In the genomic region with DNA sequence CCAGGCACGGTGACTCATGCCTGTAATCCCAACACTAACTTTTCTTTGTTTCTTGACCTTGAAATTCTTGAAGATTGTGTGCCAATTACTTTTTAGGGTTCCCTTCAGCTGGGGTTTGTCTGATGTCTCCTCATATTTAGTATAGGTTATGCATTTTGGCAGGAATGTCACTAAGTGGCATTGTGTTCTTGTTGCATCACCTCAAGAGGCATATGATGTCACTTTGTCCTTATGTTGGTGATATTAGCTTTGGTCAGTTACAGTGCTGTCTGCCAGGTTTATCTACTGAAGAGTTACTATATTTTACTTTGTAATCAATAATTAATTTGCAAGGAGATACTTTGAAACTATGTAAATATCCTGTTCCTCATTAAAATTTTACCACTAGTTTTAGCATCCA, we compare ENCODE assay signal across 12 cellular contexts.
"Had no signal": no experiment of that assay in that cellular context is flagged by ENCODE, and none has a peak within 500 bp of the region (broad histone marks: within the 10 kb centered on the region; RNA-seq: fewer than 3 reads in every experiment).

No MANE protein-coding gene starts in this region.

- H3K27me3 ChIP-seq: cardiac muscle cell, gastroesophageal sphincter had no signal

- FAIRE-seq: colon had no signal

- H3K4me3 Mint-ChIP-seq: nephron progenitor cell had no signal

- H3K4me1 ChIP-seq: gastroesophageal sphincter had no signal

- H3K4me1 Mint-ChIP-seq: nephron progenitor cell had no signal

- DNase-seq: activated CD4-positive, alpha-beta T cell treated with anti-CD3 and anti-CD28 coated beads for 1 hour; activated CD4-positive, alpha-beta T cell treated with anti-CD3 and anti-CD28 coated beads, Interleukin-2, amount 50 U/mL, for 48 hours; activated gamma-delta T cell; activated T-cell treated with anti-CD3 and anti-CD28 coated beads, Interleukin-2, amount 50 U/mL, for 48 hours; left ventricle myocardium superior; nephron progenitor cell; stimulated activated CD4-positive, alpha-beta T cell treated with anti-CD3 and anti-CD28 coated beads, Interleukin-2, amount 100 ng/mL, for 24 hours; stimulated activated naive CD4-positive, alpha-beta T cell treated with Interleukin-2 at 50 U/mL for 16 hours had no signal

- H3K4me3 ChIP-seq: cardiac muscle cell, gastroesophageal sphincter, thoracic aorta had no signal

- H3K9me3 ChIP-seq: thoracic aorta had no signal

- H3K27ac Mint-ChIP-seq: nephron progenitor cell had no signal

- H3K27ac ChIP-seq: cardiac muscle cell, gastroesophageal sphincter, thoracic aorta had no signal

- H3K36me3 ChIP-seq: cardiac muscle cell, gastroesophageal sphincter, thoracic aorta had no signal
